ENCODE assay signal across 1 cellular context in the genomic region with DNA sequence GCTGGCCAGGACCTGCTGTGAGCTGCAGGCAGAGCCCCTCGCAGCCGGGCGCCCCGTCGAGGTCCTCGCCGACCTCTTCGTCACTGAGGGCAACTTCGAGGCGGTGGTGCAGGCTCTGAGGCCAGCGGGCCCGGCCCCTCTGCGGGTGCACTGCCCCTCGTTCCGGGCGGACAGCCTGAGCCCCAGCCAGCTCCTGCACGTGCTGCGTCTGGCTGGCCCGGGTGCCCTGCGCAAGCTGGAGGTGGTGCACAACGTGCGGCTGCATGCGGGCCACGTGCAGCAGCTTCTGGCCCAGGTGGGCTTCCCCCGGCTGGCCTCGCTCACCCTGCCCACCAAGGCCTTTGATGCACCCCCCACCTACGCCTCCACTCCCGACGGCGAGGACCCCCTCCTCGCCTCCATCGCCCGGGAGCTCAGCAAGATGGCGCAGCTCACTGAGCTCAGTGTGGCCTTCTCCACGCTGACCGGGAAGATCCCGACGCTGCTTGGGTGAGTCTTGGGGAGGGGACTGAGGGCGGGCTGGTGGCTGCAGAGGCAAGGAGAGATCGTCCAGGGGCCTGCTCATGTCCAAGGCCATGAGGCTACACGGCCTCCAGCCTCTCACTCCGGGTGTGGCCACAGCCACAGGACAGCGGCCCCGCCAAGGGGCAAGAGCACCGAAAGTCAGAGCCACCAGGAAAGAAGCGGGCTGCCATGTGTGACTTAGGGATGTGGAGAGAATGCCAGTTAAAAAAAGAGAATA.
TF ChIP-seq lines count a peak whose summit lies in the region.

No MANE protein-coding gene starts in this region.

TF ChIP-seq in HEK293T, 16 proteins besides CTCF, POLR2A, EP300 and RAD21 (continued from another document):
- TF ChIP-seq ZNF384 (IDR thresholded peaks at IDR 0.05), result no peak
- no peak for TF ChIP-seq SP1 (IDR thresholded peaks at IDR 0.05)
- no peak for TF ChIP-seq NFRKB (IDR thresholded peaks at IDR 0.05)
- TF ChIP-seq FOXA1 (IDR thresholded peaks at IDR 0.05), result no peak
- TF ChIP-seq BHLHE40 (IDR thresholded peaks at IDR 0.05; ENCODE audit: borderline replicate concordance), result no peak
